Comparison of ENCODE assay signal across 15 cellular contexts in genomic region chr5:53114988-53115387, GRCh38. TPM values are rescaled to one million over a fixed set of nuclear protein-coding genes. Genes with fewer than 3 reads are reported as not detected.
DNase-seq lines count a peak whose midpoint lies in the region; ATAC-seq, FAIRE-seq and TF ChIP-seq lines count a peak whose summit lies in the region.
"Had no signal": no experiment of that assay in that cellular context is flagged by ENCODE, and none has a peak within 500 bp of the region (broad histone marks: within the 10 kb centered on the region; RNA-seq: fewer than 3 reads in every experiment).

No MANE protein-coding gene starts in this region.

- TF ChIP-seq CTCF in MM.1S (IDR thresholded peaks at IDR 0.05; ENCODE audit: low read length), result peak; percentile 32
- peak; percentile 22 for TF ChIP-seq CTCF in bronchial epithelial cell (IDR thresholded peaks at IDR 0.05; ENCODE audit: insufficient read depth, low read length, severe bottlenecking)
- TF ChIP-seq CTCF in nephron (IDR thresholded peaks at IDR 0.05; ENCODE audit: unreplicated experiment in 3 of 3), result peak; percentile 14 to 43 (median 27)
- no peak for TF ChIP-seq CTCF in natural killer cell (IDR thresholded peaks at IDR 0.05)

- H3K4me3 Mint-ChIP-seq in nephron (no peak overlapping the region), natural killer cell (no peak overlapping the region)
- H3K4me3 Mint-ChIP-seq: activated naive CD4-positive, alpha-beta T cell treated with anti-CD3 and anti-CD28 coated beads for 36 hours; IgD-negative memory B cell had no signal

- H3K9me3 Mint-ChIP-seq in nephron, result no peaks in the 10 kb centered on the region
- no peaks in the 10 kb centered on the region for H3K9me3 Mint-ChIP-seq in natural killer cell
- H3K9me3 Mint-ChIP-seq: activated naive CD4-positive, alpha-beta T cell treated with anti-CD3 and anti-CD28 coated beads for 36 hours; IgD-negative memory B cell had no signal

- DNase-seq in ELR (ENCODE audit: low read depth) (peak; percentile 58), MM.1S (peak; percentile 9), bronchial epithelial cell (ENCODE audit: low read depth) (peak; percentile 42), NCI-H748 (lab: John Stamatoyannopoulos, UW; ENCODE audit: unreplicated experiment) (no peak), natural killer cell (no peak)
- DNase-seq in activated naive CD4-positive, alpha-beta T cell (lab: John Stamatoyannopoulos, UW), result no peak
- DNase-seq: activated CD4-positive, alpha-beta T cell treated with anti-CD3 and anti-CD28 coated beads, Interleukin-2, amount 50 U/mL, for 48 hours; activated naive CD4-positive, alpha-beta T cell treated with anti-CD3 and anti-CD28 coated beads for 36 hours; effector CD4-positive, alpha-beta T cell; EL; NCI-H446 treated with DMSO at 0.1 percent for 48 hours had no signal

- H3K4me3 ChIP-seq in MM.1S (ENCODE audit: low read length) (no peak overlapping the region), bronchial epithelial cell (ENCODE audit: low read depth, low read length) (no peak overlapping the region)
- H3K4me3 ChIP-seq: SK-N-MC had no signal

- FAIRE-seq in bronchial epithelial cell (lab: Jason Lieb, UNC), result no peak

- H2AFZ ChIP-seq in MM.1S (ENCODE audit: low read length), result no peak overlapping the region

- H3K27me3 Mint-ChIP-seq in nephron (ENCODE audit: low read depth) (no peaks in the 10 kb centered on the region), natural killer cell (ENCODE audit: low read depth in 2 of 2) (peaks cover 13 to 28% of the 10 kb centered on the region in 2 donors)
- H3K27me3 Mint-ChIP-seq: IgD-negative memory B cell had no signal

- no peak overlapping the region for H3K27ac ChIP-seq in MM.1S (ENCODE audit: low read length)
- H3K27ac ChIP-seq: SK-N-MC had no signal

- intact Hi-C loops in natural killer cell (cut with micrococcal nuclease), result no loop called here

- no peaks in the 10 kb centered on the region for H3K36me3 ChIP-seq in MM.1S (replicated peaks; ENCODE audit: insufficient read depth, low read length)
- no peaks in the 10 kb centered on the region for H3K36me3 ChIP-seq in bronchial epithelial cell (ENCODE audit: control insufficient read depth, insufficient read depth, low read length)

- H3K79me2 ChIP-seq in MM.1S (ENCODE audit: low read length), result no peaks in the 10 kb centered on the region

- 0 out of 2 replicates have a peak, but pooled peaks cover 4% of the 10 kb centered on the region for H3K4me1 ChIP-seq in MM.1S (ENCODE audit: low read length)

- no peak overlapping the region for H3K9ac ChIP-seq in MM.1S (ENCODE audit: low read length)

- H4K20me1 ChIP-seq in MM.1S (ENCODE audit: insufficient read depth, low read length), result no peaks in the 10 kb centered on the region

- H3K9me2 ChIP-seq in MM.1S (replicated peaks; ENCODE audit: insufficient read depth, low read length), result no peaks in the 10 kb centered on the region

- peaks cover 3% of the 10 kb centered on the region for H3K4me1 Mint-ChIP-seq in nephron
- peaks cover 8 to 11% of the 10 kb centered on the region in 2 donors for H3K4me1 Mint-ChIP-seq in natural killer cell

- no peaks in the 10 kb centered on the region for H3F3A ChIP-seq in MM.1S (ENCODE audit: insufficient read depth, low read length)

- ATAC-seq in natural killer cell, result no peak
- ATAC-seq in GM19397 (IDR thresholded peaks at IDR 0.05; ENCODE audit: unreplicated experiment), result no peak

- H3K36me3 Mint-ChIP-seq in nephron (ENCODE audit: low read depth) (no peaks in the 10 kb centered on the region), natural killer cell (no peaks in the 10 kb centered on the region)
- H3K36me3 Mint-ChIP-seq: IgD-negative memory B cell had no signal

- H3K27me3 ChIP-seq in MM.1S (replicated peaks; ENCODE audit: insufficient read depth, low read length) (no peaks in the 10 kb centered on the region), bronchial epithelial cell (ENCODE audit: control insufficient read depth, insufficient read depth, low read length) (no peaks in the 10 kb centered on the region)

- H3K27ac Mint-ChIP-seq in nephron (no peak overlapping the region), natural killer cell (no peak overlapping the region)
- H3K27ac Mint-ChIP-seq: activated naive CD4-positive, alpha-beta T cell treated with anti-CD3 and anti-CD28 coated beads for 36 hours; IgD-negative memory B cell had no signal

- no peak overlapping the region for H3K4me2 ChIP-seq in MM.1S (ENCODE audit: low read depth, low read length)

- H3K9me3 ChIP-seq in MM.1S (replicated peaks; ENCODE audit: insufficient read depth, low read length), result no peaks in the 10 kb centered on the region

RNA-seq across cellular contexts. Expression of gene MOCS2, which starts 5.4 kb away (rescaled TPM):
- total RNA-seq in bronchial epithelial cell, result 15.8 and 17.0 TPM in 2 replicates
- total RNA-seq in natural killer cell, result 10 to 100 TPM; 13.8 to 15.9 (median 14.7) TPM

Comparison
In these comparisons a context has a peak if more than half of its experiments do, and no peak if none do; other contexts are left out.
1. DNase-seq: peak in ELR (single experiment), MM.1S (single experiment) and bronchial epithelial cell (single experiment); none in NCI-H748 (single experiment), natural killer cell (single experiment) and activated naive CD4-positive, alpha-beta T cell (0 of 4).